8 cellular contexts compared by ENCODE assay signal in the genomic region with DNA sequence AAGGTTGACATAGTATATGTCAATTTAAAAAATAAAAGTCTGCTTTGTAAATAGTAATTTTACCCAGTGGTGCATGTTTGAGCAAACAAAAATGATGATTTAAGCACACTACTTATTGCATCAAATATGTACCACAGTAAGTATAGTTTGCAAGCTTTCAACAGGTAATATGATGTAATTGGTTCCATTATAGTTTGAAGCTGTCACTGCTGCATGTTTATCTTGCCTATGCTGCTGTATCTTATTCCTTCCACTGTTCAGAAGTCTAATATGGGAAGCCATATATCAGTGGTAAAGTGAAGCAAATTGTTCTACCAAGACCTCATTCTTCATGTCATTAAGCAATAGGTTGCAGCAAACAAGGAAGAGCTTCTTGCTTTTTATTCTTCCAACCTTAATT.
"Had no signal": no experiment of that assay in that cellular context is flagged by ENCODE, and none has a peak within 500 bp of the region (broad histone marks: within the 10 kb centered on the region; RNA-seq: fewer than 3 reads in every experiment).

No MANE protein-coding gene starts in this region.

- ATAC-seq: activated naive CD8-positive, alpha-beta T cell treated with anti-CD3 and anti-CD28 coated beads, Interleukin-2, amount 50 U/mL, for 24 hours; foreskin keratinocyte; heart left ventricle; left colon had no signal

- DNase-seq: activated CD4-positive, alpha-beta T cell treated with anti-CD3 and anti-CD28 coated beads, Interleukin-2, amount 10 ng/mL, durations not matched to agents 24 days and 14 days; activated naive CD4-positive, alpha-beta T cell treated with Interleukin-2 at 50 U/mL for 16 hours; activated naive CD8-positive, alpha-beta T cell treated with anti-CD3 and anti-CD28 coated beads, Interleukin-2, amount 50 U/mL, for 24 hours; foreskin keratinocyte; heart left ventricle; left colon; naive B cell; thyroid gland had no signal
